8 cellular contexts compared by ENCODE assay signal in the genomic region with DNA sequence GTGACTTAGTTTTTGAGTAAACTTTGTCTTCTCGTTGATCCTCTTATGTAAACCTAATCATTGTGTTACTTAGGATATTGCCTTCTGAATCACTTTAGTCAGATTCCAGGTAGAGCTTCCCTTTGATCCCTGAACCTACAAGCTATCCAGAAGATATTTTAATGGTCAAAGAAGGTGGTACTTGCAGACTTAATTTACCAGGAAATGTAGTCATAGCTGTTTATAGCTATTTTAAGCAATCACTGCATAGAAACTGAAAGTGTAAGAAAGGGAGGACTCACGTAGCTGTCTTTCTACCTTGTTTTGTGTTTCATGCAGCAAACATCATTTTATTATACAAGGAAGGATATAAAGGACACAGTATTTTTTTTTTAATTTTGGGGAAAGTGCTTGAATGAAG.
DNase-seq lines count a peak whose midpoint lies in the region; ATAC-seq, FAIRE-seq and TF ChIP-seq lines count a peak whose summit lies in the region.

No MANE protein-coding gene starts in this region.

- CTCF ChIA-PET in mammary epithelial cell (lab: Charles Lee; ENCODE audit: low non-redundant PET) = no interaction called here

- in situ Hi-C loops in GM23248 (cut with MboI) (no loop called here), mammary epithelial cell (cut with MboI; ENCODE audit: low sequenced_read_pairs in 2 of 2) (loop anchor here in 1 of 2 donors (25.0 kb wide), 1 partner anchor 167 kb away; no protein-coding TSS in a partner anchor)

- peak; percentile 27 for DNase-seq in GM23248
- DNase-seq in OCI-M1 (lab: John Stamatoyannopoulos, UW) = peak; percentile 54
- DNase-seq in urothelium cell line (ENCODE audit: low spot score) = no peak
- no peak for DNase-seq in stimulated activated CD4-positive, alpha-beta T cell treated with anti-CD3 and anti-CD28 coated beads, Interleukin-2, amount 100 ng/mL, for 24 hours
- no peak for DNase-seq in mammary epithelial cell
- DNase-seq in NCI-H1417 treated with DMSO at 0.1 percent for 48 hours (lab: John Stamatoyannopoulos, UW) = no peak

- TF ChIP-seq CTCF in mammary epithelial cell (conservative IDR thresholded peaks at IDR 0.05 in 1 of 2, IDR thresholded peaks at IDR 0.05 in 1 of 2; ENCODE audit: extremely low read depth in 1 of 2, insufficient read depth in 1 of 2, low read depth in 1 of 2, low read length in 2 of 2) = no peak

- H3K4me1 ChIP-seq in GM23248 (ENCODE audit: insufficient read depth) (peaks cover 20% of the 10 kb centered on the region), mammary epithelial cell (ENCODE audit: insufficient read depth, low read length) (no peaks in the 10 kb centered on the region)

- WGBS in GM23248 (ENCODE audit: low coverage in 1 of 2, low lambda C conversion rate in 2 of 2, missing lambda C conversion rate in 2 of 2), 2 experiments = 24 to 29% methylated on average over 2 of the region's 2 CpGs
- WGBS in mammary epithelial cell (ENCODE audit: low coverage, missing lambda C conversion rate) = 94% methylated on average over 2 of the region's 2 CpGs

- no peaks in the 10 kb centered on the region for H3F3A ChIP-seq in GM23248 (ENCODE audit: insufficient read depth)

- intact Hi-C loops in mammary epithelial cell (cut with micrococcal nuclease) = no loop called here

- H3K9ac ChIP-seq in GM23248 = 0 out of 2 replicates have a peak overlapping the region, but pooled peaks have one; percentile 32
- no peak overlapping the region for H3K9ac ChIP-seq in mammary epithelial cell (ENCODE audit: insufficient read depth, low read length)

- H3K9me2 ChIP-seq in GM23248 (ENCODE audit: insufficient read depth) = no peaks in the 10 kb centered on the region

- BruUV-seq in mammary epithelial cell (replicated peaks; lab: Mats Ljungman, UMichigan) = no TSS peak

- H3K27me3 ChIP-seq in GM23248 (replicated peaks; ENCODE audit: insufficient read depth) (no peaks in the 10 kb centered on the region), mammary epithelial cell (ENCODE audit: insufficient read depth, low read length) (no peaks in the 10 kb centered on the region)

- H2AFZ ChIP-seq in GM23248 (peak overlapping the region; percentile 34; the same call in 1 of the 2 replicates), mammary epithelial cell (ENCODE audit: low read depth, low read length) (no peak overlapping the region)

- H4K20me1 ChIP-seq in GM23248 (ENCODE audit: insufficient read depth) (no peaks in the 10 kb centered on the region), mammary epithelial cell (ENCODE audit: insufficient read depth, low read length) (no peaks in the 10 kb centered on the region)

- ATAC-seq in GM18508 (IDR thresholded peaks at IDR 0.05; ENCODE audit: insufficient read depth, unreplicated experiment) = peak; percentile 87

- H3K9me3 ChIP-seq in GM23248 (ENCODE audit: low read depth) = no peaks in the 10 kb centered on the region
- no peaks in the 10 kb centered on the region for H3K9me3 ChIP-seq in mammary epithelial cell (replicated peaks; ENCODE audit: insufficient read depth, low read length)

- H3K4me3 ChIP-seq in GM23248 = peak overlapping the region; percentile 52
- H3K4me3 ChIP-seq in mammary epithelial cell (replicated peaks in 1 of 3; ENCODE audit: insufficient read depth in 1 of 3, low read depth in 2 of 3, low read length in 3 of 3) = no peak overlapping the region

- H3K79me2 ChIP-seq in GM23248 (ENCODE audit: insufficient read depth) (no peaks in the 10 kb centered on the region), mammary epithelial cell (ENCODE audit: insufficient read depth, low read length) (no peaks in the 10 kb centered on the region)

- H3K4me2 ChIP-seq in GM23248 (ENCODE audit: unreplicated experiment) = peak overlapping the region; percentile 43
- H3K4me2 ChIP-seq in mammary epithelial cell (ENCODE audit: insufficient read depth, low read depth, low read length) = no peak overlapping the region

- H3K27ac ChIP-seq in GM23248 (no peak overlapping the region), mammary epithelial cell (ENCODE audit: insufficient read depth, low read depth, low read length) (no peak overlapping the region)

- 0 out of 2 replicates have a peak, but pooled peaks cover 6% of the 10 kb centered on the region for H3K36me3 ChIP-seq in GM23248 (ENCODE audit: low read depth)
- H3K36me3 ChIP-seq in mammary epithelial cell (ENCODE audit: insufficient read depth, low read length) = peaks cover 1% of the 10 kb centered on the region

- dilution Hi-C loops in mammary epithelial cell (cut with HindIII; ENCODE audit: low sequenced_read_pairs) = no loop called here

- FAIRE-seq in islet of Langerhans (lab: Jason Lieb, UNC) (peak; percentile 9), urothelium cell line (lab: Jason Lieb, UNC) (no peak)

Comparison
In these comparisons a context has a peak if more than half of its experiments do, and no peak if none do; other contexts are left out.
1. DNase-seq: peak in GM23248 (single experiment) and OCI-M1 (single experiment); none in urothelium cell line (single experiment), stimulated activated CD4-positive, alpha-beta T cell treated with anti-CD3 and anti-CD28 coated beads, Interleukin-2, amount 100 ng/mL, for 24 hours (0 of 2), mammary epithelial cell (single experiment) and NCI-H1417 treated with DMSO at 0.1 percent for 48 hours (single experiment).